Comparison of ENCODE assay signal across 1 cellular context in the genomic region with DNA sequence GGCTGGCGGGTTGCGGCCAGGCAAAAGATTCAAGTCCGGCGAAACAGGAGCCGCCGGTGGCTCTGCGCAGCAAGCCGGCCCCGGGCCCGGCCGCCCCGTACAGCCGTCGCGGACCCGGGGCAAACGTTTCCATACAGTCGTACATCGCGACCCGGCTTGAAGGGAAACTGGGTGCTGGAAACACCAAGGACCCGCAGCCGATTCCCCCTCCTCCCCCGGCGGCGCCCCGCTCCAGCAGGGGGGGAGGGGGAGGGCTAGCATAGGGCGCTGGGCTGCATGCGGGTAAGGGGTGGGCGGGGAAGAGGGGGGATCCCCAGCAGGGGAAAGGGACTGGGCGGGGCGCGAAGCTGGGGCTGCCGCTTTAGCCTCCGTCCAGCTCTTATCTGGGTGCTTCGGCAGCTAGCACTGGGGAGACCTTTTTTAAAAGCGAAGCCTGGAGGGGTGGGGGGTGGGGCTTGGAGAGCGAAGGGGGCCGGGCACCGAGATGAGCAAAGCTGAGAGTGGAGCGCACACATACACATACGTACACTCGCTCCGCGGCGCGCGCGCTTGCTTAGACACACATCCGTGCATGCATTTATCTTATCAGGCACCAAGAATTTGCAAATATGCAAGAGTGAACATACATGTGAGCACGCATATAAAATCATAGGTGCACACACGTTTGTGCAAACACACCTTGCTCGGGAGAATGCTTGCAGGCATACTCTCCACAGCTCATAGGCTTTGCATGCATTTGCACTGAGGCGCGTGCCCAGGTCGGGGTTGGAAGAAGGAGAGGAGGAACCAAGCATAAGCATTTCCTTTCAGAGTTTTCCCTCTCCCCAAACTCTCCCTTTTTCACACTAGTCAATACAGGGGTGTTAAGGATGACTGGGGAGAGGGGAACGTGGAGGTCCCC.
A peak's percentile ranks its signal among the peaks of the same experiment; 100 is the strongest.
TF ChIP-seq lines count a peak whose summit lies in the region.

No MANE protein-coding gene starts in this region.

TF ChIP-seq in GM12878, 131 proteins besides CTCF, POLR2A, EP300 and RAD21 (continues in another document):
- TF ChIP-seq ZNF207 (IDR thresholded peaks at IDR 0.05; ENCODE audit: borderline replicate concordance) (0 out of 2 replicates have a peak, but pooled peaks have one; percentile 29), HDAC6 (IDR thresholded peaks at IDR 0.05; ENCODE audit: unreplicated experiment) (no peak), CBX5 (IDR thresholded peaks at IDR 0.05; ENCODE audit: low read depth) (no peak), EZH2 (IDR thresholded peaks at IDR 0.05; ENCODE audit: borderline replicate concordance, control insufficient read depth, low read depth, low read length) (no peak), BRCA1 (IDR thresholded peaks at IDR 0.05; ENCODE audit: low read depth, low read length) (no peak), PAX8 (IDR thresholded peaks at IDR 0.05) (no peak), ETV6 (conservative IDR thresholded peaks at IDR 0.05 in 1 of 2, IDR thresholded peaks at IDR 0.05 in 1 of 2; ENCODE audit: borderline replicate concordance in 1 of 2, low read depth in 1 of 2) (0 out of 4 replicates have a peak, but pooled peaks of 1 of the 2 experiments have one; percentile 12), SMAD5 (IDR thresholded peaks at IDR 0.05; ENCODE audit: low read depth) (no peak), MYC (IDR thresholded peaks at IDR 0.05; ENCODE audit: insufficient read depth, insufficient read length, insufficient replicate concordance, low read length, severe bottlenecking) (peak; percentile 38), MEF2B (IDR thresholded peaks at IDR 0.05; ENCODE audit: partially characterized antibody, poor library complexity, severe bottlenecking) (peak; percentile 11), POLR2AphosphoS5 (IDR thresholded peaks at IDR 0.05; ENCODE audit: low read length) (peak; percentile 16; the same call in 1 of the 2 replicates), IKZF1 (conservative IDR thresholded peaks at IDR 0.05) (no peak; the same call in 1 of the 2 replicates), IKZF2 (IDR thresholded peaks at IDR 0.05) (peak in 1 of 2 experiments; percentile 2; a peak in 1 of 4 replicates), MYB (IDR thresholded peaks at IDR 0.05; ENCODE audit: borderline replicate concordance, low read depth, low read length) (no peak), SMARCA5 (IDR thresholded peaks at IDR 0.05) (0 out of 2 replicates have a peak, but pooled peaks have one; percentile 44), SIN3A (IDR thresholded peaks at IDR 0.05; ENCODE audit: low read depth, low read length) (no peak), NFYA (IDR thresholded peaks at IDR 0.05; ENCODE audit: borderline replicate concordance, low read depth, low read length) (no peak), BCL11A (IDR thresholded peaks at IDR 0.05; ENCODE audit: low read depth, low read length) (no peak), CREB1 (IDR thresholded peaks at IDR 0.05; ENCODE audit: low read depth) (no peak), ASH2L (IDR thresholded peaks at IDR 0.05; ENCODE audit: borderline replicate concordance, low read depth) (no peak), STAT3 (IDR thresholded peaks at IDR 0.05; ENCODE audit: low read depth, low read length) (no peak), ZNF274 (IDR thresholded peaks at IDR 0.05; ENCODE audit: insufficient read depth, insufficient read length) (no peak), KLF5 (IDR thresholded peaks at IDR 0.05; ENCODE audit: partially characterized antibody) (no peak), CEBPB (IDR thresholded peaks at IDR 0.05; ENCODE audit: borderline replicate concordance in 1 of 2, low read depth in 2 of 2, low read length in 2 of 2) (no peak), RB1 (IDR thresholded peaks at IDR 0.05; ENCODE audit: borderline replicate concordance) (no peak), PAX5 (IDR thresholded peaks at IDR 0.05; ENCODE audit: borderline replicate concordance, low read depth, low read length) (no peak), NFIC (IDR thresholded peaks at IDR 0.05; ENCODE audit: low read depth, low read length) (no peak), NBN (IDR thresholded peaks at IDR 0.05) (peak; percentile 6), PML (IDR thresholded peaks at IDR 0.05; ENCODE audit: low read length) (no peak), MTA2 (IDR thresholded peaks at IDR 0.05; ENCODE audit: low read depth) (no peak), BHLHE40 (IDR thresholded peaks at IDR 0.05; ENCODE audit: borderline replicate concordance in 1 of 2, low read depth in 2 of 2, low read length in 1 of 2) (peak in 1 of 2 experiments; percentile 50; a peak in 2 of 4 replicates), ESRRA (IDR thresholded peaks at IDR 0.05; ENCODE audit: low read length) (no peak), DPF2 (IDR thresholded peaks at IDR 0.05) (peak; percentile 16), KDM1A (IDR thresholded peaks at IDR 0.05; ENCODE audit: borderline replicate concordance) (no peak), ZSCAN29 (IDR thresholded peaks at IDR 0.05) (no peak), TCF7 (IDR thresholded peaks at IDR 0.05; ENCODE audit: borderline replicate concordance) (no peak)
- TF ChIP-seq, protein P1, sequence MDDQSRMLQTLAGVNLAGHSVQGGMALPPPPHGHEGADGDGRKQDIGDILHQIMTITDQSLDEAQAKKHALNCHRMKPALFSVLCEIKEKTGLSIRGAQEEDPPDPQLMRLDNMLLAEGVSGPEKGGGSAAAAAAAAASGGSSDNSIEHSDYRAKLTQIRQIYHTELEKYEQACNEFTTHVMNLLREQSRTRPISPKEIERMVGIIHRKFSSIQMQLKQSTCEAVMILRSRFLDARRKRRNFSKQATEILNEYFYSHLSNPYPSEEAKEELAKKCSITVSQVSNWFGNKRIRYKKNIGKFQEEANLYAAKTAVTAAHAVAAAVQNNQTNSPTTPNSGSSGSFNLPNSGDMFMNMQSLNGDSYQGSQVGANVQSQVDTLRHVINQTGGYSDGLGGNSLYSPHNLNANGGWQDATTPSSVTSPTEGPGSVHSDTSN (IDR thresholded peaks at IDR 0.05; ENCODE audit: insufficient replicate concordance, low read depth, low read length), result no peak
- TF ChIP-seq, protein P2, sequence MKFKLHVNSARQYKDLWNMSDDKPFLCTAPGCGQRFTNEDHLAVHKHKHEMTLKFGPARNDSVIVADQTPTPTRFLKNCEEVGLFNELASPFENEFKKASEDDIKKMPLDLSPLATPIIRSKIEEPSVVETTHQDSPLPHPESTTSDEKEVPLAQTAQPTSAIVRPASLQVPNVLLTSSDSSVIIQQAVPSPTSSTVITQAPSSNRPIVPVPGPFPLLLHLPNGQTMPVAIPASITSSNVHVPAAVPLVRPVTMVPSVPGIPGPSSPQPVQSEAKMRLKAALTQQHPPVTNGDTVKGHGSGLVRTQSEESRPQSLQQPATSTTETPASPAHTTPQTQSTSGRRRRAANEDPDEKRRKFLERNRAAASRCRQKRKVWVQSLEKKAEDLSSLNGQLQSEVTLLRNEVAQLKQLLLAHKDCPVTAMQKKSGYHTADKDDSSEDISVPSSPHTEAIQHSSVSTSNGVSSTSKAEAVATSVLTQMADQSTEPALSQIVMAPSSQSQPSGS (IDR thresholded peaks at IDR 0.05; ENCODE audit: low read length), result no peak
- TF ChIP-seq, protein P3, sequence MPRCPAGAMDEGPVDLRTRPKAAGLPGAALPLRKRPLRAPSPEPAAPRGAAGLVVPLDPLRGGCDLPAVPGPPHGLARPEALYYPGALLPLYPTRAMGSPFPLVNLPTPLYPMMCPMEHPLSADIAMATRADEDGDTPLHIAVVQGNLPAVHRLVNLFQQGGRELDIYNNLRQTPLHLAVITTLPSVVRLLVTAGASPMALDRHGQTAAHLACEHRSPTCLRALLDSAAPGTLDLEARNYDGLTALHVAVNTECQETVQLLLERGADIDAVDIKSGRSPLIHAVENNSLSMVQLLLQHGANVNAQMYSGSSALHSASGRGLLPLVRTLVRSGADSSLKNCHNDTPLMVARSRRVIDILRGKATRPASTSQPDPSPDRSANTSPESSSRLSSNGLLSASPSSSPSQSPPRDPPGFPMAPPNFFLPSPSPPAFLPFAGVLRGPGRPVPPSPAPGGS (IDR thresholded peaks at IDR 0.05; ENCODE audit: borderline replicate concordance, insufficient read depth, low read depth, low read length, poor library complexity, severe bottlenecking), result peak; percentile 35
- TF ChIP-seq, protein P4, sequence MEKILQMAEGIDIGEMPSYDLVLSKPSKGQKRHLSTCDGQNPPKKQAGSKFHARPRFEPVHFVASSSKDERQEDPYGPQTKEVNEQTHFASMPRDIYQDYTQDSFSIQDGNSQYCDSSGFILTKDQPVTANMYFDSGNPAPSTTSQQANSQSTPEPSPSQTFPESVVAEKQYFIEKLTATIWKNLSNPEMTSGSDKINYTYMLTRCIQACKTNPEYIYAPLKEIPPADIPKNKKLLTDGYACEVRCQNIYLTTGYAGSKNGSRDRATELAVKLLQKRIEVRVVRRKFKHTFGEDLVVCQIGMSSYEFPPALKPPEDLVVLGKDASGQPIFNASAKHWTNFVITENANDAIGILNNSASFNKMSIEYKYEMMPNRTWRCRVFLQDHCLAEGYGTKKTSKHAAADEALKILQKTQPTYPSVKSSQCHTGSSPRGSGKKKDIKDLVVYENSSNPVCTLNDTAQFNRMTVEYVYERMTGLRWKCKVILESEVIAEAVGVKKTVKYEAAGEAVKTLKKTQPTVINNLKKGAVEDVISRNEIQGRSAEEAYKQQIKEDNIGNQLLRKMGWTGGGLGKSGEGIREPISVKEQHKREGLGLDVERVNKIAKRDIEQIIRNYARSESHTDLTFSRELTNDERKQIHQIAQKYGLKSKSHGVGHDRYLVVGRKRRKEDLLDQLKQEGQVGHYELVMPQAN (conservative IDR thresholded peaks at IDR 0.05), result peak; percentile 17; the same call in 1 of the 2 replicates
- TF ChIP-seq, protein P5, sequence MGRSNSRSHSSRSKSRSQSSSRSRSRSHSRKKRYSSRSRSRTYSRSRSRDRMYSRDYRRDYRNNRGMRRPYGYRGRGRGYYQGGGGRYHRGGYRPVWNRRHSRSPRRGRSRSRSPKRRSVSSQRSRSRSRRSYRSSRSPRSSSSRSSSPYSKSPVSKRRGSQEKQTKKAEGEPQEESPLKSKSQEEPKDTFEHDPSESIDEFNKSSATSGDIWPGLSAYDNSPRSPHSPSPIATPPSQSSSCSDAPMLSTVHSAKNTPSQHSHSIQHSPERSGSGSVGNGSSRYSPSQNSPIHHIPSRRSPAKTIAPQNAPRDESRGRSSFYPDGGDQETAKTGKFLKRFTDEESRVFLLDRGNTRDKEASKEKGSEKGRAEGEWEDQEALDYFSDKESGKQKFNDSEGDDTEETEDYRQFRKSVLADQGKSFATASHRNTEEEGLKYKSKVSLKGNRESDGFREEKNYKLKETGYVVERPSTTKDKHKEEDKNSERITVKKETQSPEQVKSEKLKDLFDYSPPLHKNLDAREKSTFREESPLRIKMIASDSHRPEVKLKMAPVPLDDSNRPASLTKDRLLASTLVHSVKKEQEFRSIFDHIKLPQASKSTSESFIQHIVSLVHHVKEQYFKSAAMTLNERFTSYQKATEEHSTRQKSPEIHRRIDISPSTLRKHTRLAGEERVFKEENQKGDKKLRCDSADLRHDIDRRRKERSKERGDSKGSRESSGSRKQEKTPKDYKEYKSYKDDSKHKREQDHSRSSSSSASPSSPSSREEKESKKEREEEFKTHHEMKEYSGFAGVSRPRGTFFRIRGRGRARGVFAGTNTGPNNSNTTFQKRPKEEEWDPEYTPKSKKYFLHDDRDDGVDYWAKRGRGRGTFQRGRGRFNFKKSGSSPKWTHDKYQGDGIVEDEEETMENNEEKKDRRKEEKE (IDR thresholded peaks at IDR 0.05), result no peak
- TF ChIP-seq, protein P6, sequence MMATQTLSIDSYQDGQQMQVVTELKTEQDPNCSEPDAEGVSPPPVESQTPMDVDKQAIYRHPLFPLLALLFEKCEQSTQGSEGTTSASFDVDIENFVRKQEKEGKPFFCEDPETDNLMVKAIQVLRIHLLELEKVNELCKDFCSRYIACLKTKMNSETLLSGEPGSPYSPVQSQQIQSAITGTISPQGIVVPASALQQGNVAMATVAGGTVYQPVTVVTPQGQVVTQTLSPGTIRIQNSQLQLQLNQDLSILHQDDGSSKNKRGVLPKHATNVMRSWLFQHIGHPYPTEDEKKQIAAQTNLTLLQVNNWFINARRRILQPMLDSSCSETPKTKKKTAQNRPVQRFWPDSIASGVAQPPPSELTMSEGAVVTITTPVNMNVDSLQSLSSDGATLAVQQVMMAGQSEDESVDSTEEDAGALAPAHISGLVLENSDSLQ (IDR thresholded peaks at IDR 0.05), result 0 out of 2 replicates have a peak, but pooled peaks have one; percentile 14
- TF ChIP-seq, protein P7, sequence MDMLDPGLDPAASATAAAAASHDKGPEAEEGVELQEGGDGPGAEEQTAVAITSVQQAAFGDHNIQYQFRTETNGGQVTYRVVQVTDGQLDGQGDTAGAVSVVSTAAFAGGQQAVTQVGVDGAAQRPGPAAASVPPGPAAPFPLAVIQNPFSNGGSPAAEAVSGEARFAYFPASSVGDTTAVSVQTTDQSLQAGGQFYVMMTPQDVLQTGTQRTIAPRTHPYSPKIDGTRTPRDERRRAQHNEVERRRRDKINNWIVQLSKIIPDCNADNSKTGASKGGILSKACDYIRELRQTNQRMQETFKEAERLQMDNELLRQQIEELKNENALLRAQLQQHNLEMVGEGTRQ (IDR thresholded peaks at IDR 0.05; ENCODE audit: borderline replicate concordance, low read depth, low read length), result no peak
- TF ChIP-seq, protein P8, sequence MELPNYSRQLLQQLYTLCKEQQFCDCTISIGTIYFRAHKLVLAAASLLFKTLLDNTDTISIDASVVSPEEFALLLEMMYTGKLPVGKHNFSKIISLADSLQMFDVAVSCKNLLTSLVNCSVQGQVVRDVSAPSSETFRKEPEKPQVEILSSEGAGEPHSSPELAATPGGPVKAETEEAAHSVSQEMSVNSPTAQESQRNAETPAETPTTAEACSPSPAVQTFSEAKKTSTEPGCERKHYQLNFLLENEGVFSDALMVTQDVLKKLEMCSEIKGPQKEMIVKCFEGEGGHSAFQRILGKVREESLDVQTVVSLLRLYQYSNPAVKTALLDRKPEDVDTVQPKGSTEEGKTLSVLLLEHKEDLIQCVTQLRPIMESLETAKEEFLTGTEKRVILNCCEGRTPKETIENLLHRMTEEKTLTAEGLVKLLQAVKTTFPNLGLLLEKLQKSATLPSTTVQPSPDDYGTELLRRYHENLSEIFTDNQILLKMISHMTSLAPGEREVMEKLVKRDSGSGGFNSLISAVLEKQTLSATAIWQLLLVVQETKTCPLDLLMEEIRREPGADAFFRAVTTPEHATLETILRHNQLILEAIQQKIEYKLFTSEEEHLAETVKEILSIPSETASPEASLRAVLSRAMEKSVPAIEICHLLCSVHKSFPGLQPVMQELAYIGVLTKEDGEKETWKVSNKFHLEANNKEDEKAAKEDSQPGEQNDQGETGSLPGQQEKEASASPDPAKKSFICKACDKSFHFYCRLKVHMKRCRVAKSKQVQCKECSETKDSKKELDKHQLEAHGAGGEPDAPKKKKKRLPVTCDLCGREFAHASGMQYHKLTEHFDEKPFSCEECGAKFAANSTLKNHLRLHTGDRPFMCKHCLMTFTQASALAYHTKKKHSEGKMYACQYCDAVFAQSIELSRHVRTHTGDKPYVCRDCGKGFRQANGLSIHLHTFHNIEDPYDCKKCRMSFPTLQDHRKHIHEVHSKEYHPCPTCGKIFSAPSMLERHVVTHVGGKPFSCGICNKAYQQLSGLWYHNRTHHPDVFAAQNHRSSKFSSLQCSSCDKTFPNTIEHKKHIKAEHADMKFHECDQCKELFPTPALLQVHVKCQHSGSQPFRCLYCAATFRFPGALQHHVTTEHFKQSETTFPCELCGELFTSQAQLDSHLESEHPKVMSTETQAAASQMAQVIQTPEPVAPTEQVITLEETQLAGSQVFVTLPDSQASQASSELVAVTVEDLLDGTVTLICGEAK (IDR thresholded peaks at IDR 0.05; ENCODE audit: borderline replicate concordance), result no peak
